ENCODE assay signal across 25 cellular contexts in genomic region chr4:40661803-40662202, GRCh38. TPM values are rescaled to one million over a fixed set of nuclear protein-coding genes. Genes with fewer than 3 reads are reported as not detected.
"Had no signal": no experiment of that assay in that cellular context is flagged by ENCODE, and none has a peak within 500 bp of the region (broad histone marks: within the 10 kb centered on the region; RNA-seq: fewer than 3 reads in every experiment).

No MANE protein-coding gene starts in this region.

- H3K4me1 ChIP-seq: ascending aorta, Peyer's patch, SJCRH30 had no signal

- H3K27ac Mint-ChIP-seq: activated naive CD8-positive, alpha-beta T cell treated with anti-CD3 and anti-CD28 coated beads, Interleukin-2, amount 50 U/mL, for 24 hours had no signal

- H3K9me3 Mint-ChIP-seq: activated naive CD4-positive, alpha-beta T cell treated with anti-CD3 and anti-CD28 coated beads, Interleukin-2, amount 50 U/mL, for 72 hours; activated naive CD8-positive, alpha-beta T cell treated with anti-CD3 and anti-CD28 coated beads, Interleukin-2, amount 50 U/mL, for 24 hours; activated T-cell treated with anti-CD3 and anti-CD28 coated beads, Interleukin-2, amount 50 U/mL, for 4 hours had no signal

- H3K9me2 ChIP-seq: SK-N-SH had no signal

- DNase-seq: activated CD4-positive, alpha-beta T cell treated with anti-CD3 and anti-CD28 coated beads for 4 hours; activated CD4-positive, alpha-beta T cell treated with anti-CD3 and anti-CD28 coated beads, Interleukin-2, amount 50 U/mL, for 4 hours; activated CD8-positive, alpha-beta memory T cell treated with anti-CD3 and anti-CD28 coated beads for 24 hours; activated naive CD8-positive, alpha-beta T cell treated with anti-CD3 and anti-CD28 coated beads, Interleukin-2, amount 50 U/mL, for 24 hours; activated T-cell treated with anti-CD3 and anti-CD28 coated beads, Interleukin-2, amount 50 U/mL, for 4 hours; amniotic stem cell; body of pancreas; central memory CD4-positive, alpha-beta T cell; NCI-H1092 treated with DMSO at 0.1 percent for 48 hours; NCI-H1417 treated with DMSO at 0.1 percent for 48 hours; NCI-H1694 treated with DMSO at 0.1 percent for 48 hours; NCI-H2029 treated with DMSO at 0.1 percent for 48 hours; NCI-H510A treated with DMSO at 0.1 percent for 48 hours; NCI-H69; NK-92 treated with Interleukin-12 subunit alpha and Interleukin-12 subunit beta, amount 100 ng/mL, for 24 hours; OCI-M1; Peyer's patch; Right ventricle myocardium superior; SJCRH30; SK-N-SH; T-helper 1 cell had no signal

- H3K9me3 ChIP-seq: ascending aorta, body of pancreas, Peyer's patch, SJCRH30, SK-N-SH had no signal

- H3K27me3 Mint-ChIP-seq: activated naive CD8-positive, alpha-beta T cell treated with anti-CD3 and anti-CD28 coated beads, Interleukin-2, amount 50 U/mL, for 24 hours had no signal

- H3K4me2 ChIP-seq: SK-N-SH had no signal

- H3K36me3 Mint-ChIP-seq: activated naive CD4-positive, alpha-beta T cell treated with anti-CD3 and anti-CD28 coated beads, Interleukin-2, amount 50 U/mL, for 72 hours had no signal

- H3K4me3 Mint-ChIP-seq: activated naive CD8-positive, alpha-beta T cell treated with anti-CD3 and anti-CD28 coated beads, Interleukin-2, amount 50 U/mL, for 24 hours; activated T-cell treated with anti-CD3 and anti-CD28 coated beads, Interleukin-2, amount 50 U/mL, for 4 hours had no signal

- H3K27me3 ChIP-seq: ascending aorta, body of pancreas, Peyer's patch, SJCRH30 had no signal

- H3K27ac ChIP-seq: ascending aorta, body of pancreas, coronary artery, Peyer's patch, RWPE1, SJCRH30 had no signal

- H3K4me3 ChIP-seq: ascending aorta, body of pancreas, coronary artery, Peyer's patch, SJCRH30 had no signal

- H3K9ac ChIP-seq: SK-N-SH had no signal

- H3K36me3 ChIP-seq: ascending aorta, Peyer's patch, SJCRH30 had no signal

- ATAC-seq: activated naive CD8-positive, alpha-beta T cell treated with anti-CD3 and anti-CD28 coated beads, Interleukin-2, amount 50 U/mL, for 24 hours; activated T-cell treated with anti-CD3 and anti-CD28 coated beads, Interleukin-2, amount 50 U/mL, for 4 hours; body of pancreas had no signal

RNA-seq across cellular contexts. Expression of gene RBM47, which starts 32.1 kb away (rescaled TPM):
- total RNA-seq: SJCRH30 had no signal
